Comparison of ENCODE assay signal across 30 cellular contexts in genomic region chr3:179955798-179956197, GRCh38.
A peak's percentile ranks its signal among the peaks of the same experiment; 100 is the strongest.
DNase-seq lines count a peak whose midpoint lies in the region; ATAC-seq, FAIRE-seq and TF ChIP-seq lines count a peak whose summit lies in the region.
"Had no signal": no experiment of that assay in that cellular context is flagged by ENCODE, and none has a peak within 500 bp of the region (broad histone marks: within the 10 kb centered on the region; RNA-seq: fewer than 3 reads in every experiment).

No MANE protein-coding gene starts in this region.

- peaks cover 20% of the 10 kb centered on the region for H3K27me3 Mint-ChIP-seq in activated naive CD8-positive, alpha-beta T cell treated with anti-CD3 and anti-CD28 coated beads, Interleukin-2, amount 50 U/mL, for 24 hours

- ATAC-seq in GM18498 (IDR thresholded peaks at IDR 0.05; ENCODE audit: unreplicated experiment): no peak
- ATAC-seq in activated naive CD8-positive, alpha-beta T cell treated with anti-CD3 and anti-CD28 coated beads, Interleukin-2, amount 50 U/mL, for 24 hours: no peak
- ATAC-seq: activated T-cell treated with anti-CD3 and anti-CD28 coated beads, Interleukin-2, amount 50 U/mL, for 4 hours; left lobe of liver; WTC11 had no signal

- no peaks in the 10 kb centered on the region for H3K79me2 ChIP-seq in MM.1S (ENCODE audit: low read length)

- peaks cover 71% of the 10 kb centered on the region for H3K4me1 ChIP-seq in BLaER1
- peaks cover 29% of the 10 kb centered on the region for H3K4me1 ChIP-seq in MM.1S (ENCODE audit: low read length)
- H3K4me1 ChIP-seq: BE2C, colonic mucosa, Peyer's patch had no signal

- TF ChIP-seq CTCF in MM.1S (IDR thresholded peaks at IDR 0.05; ENCODE audit: low read length) (no peak), GM13977 (IDR thresholded peaks at IDR 0.05; ENCODE audit: extremely low read depth, insufficient read depth, missing control alignments) (no peak)

- no peaks in the 10 kb centered on the region for H3K9me2 ChIP-seq in MM.1S (replicated peaks; ENCODE audit: insufficient read depth, low read length)

- no peak overlapping the region for H3K4me3 ChIP-seq in BLaER1
- no peak overlapping the region; the same call in 1 of the 2 replicates for H3K4me3 ChIP-seq in MM.1S (ENCODE audit: low read length)
- peak overlapping the region; percentile 51 for H3K4me3 ChIP-seq in SK-N-MC
- H3K4me3 ChIP-seq: colonic mucosa, ovary, Peyer's patch had no signal

- peak overlapping the region; percentile 75 for H3K4me2 ChIP-seq in BLaER1
- peak overlapping the region; percentile 53 for H3K4me2 ChIP-seq in MM.1S (ENCODE audit: low read depth, low read length)

- H3K27ac ChIP-seq in BLaER1 (no peak overlapping the region), MM.1S (ENCODE audit: low read length) (peak overlapping the region; percentile 30; the same call in 1 of the 2 replicates), SK-N-MC (peak overlapping the region; percentile 18; the same call in 1 of the 2 replicates)
- H3K27ac ChIP-seq: colonic mucosa, ovary, Peyer's patch had no signal

- H2AFZ ChIP-seq in MM.1S (ENCODE audit: low read length): no peak overlapping the region

- H3K36me3 ChIP-seq in BLaER1 (no peaks in the 10 kb centered on the region), MM.1S (replicated peaks; ENCODE audit: insufficient read depth, low read length) (no peaks in the 10 kb centered on the region), SK-N-MC (ENCODE audit: insufficient read depth, low read length) (no peaks in the 10 kb centered on the region)
- H3K36me3 ChIP-seq: BE2C, colonic mucosa, ovary, Peyer's patch had no signal

- H3K4me1 Mint-ChIP-seq in activated naive CD8-positive, alpha-beta T cell treated with anti-CD3 and anti-CD28 coated beads, Interleukin-2, amount 50 U/mL, for 24 hours: peaks cover 4% of the 10 kb centered on the region
- H3K4me1 Mint-ChIP-seq: nephron had no signal

- peaks cover 24% of the 10 kb centered on the region for H3F3A ChIP-seq in MM.1S (ENCODE audit: insufficient read depth, low read length)

- H3K9me3 ChIP-seq in BLaER1: peaks cover 5% of the 10 kb centered on the region
- no peaks in the 10 kb centered on the region for H3K9me3 ChIP-seq in MM.1S (replicated peaks; ENCODE audit: insufficient read depth, low read length)
- H3K9me3 ChIP-seq in SK-N-MC (ENCODE audit: low read depth, low read length): no peaks in the 10 kb centered on the region
- H3K9me3 ChIP-seq: BE2C, colonic mucosa, ovary, Peyer's patch had no signal

- H3K27ac Mint-ChIP-seq in activated naive CD8-positive, alpha-beta T cell treated with anti-CD3 and anti-CD28 coated beads, Interleukin-2, amount 50 U/mL, for 24 hours: no peak overlapping the region
- H3K27ac Mint-ChIP-seq: activated CD4-positive, alpha-beta T cell treated with anti-CD3 and anti-CD28 coated beads, Interleukin-2, amount 10 ng/mL, durations not matched to agents 24 days and 14 days; activated naive CD8-positive, alpha-beta T cell treated with anti-CD3 and anti-CD28 coated beads for 36 hours; memory B cell; nephron; stimulated activated naive B cell treated with anti-CD40 and anti-IgM and Interleukin-4, amounts not matched to agents 10 μg/mL and 1 μg/mL and 100 μg/mL, for 72 hours; WTC11 had no signal

- H3K4me3 Mint-ChIP-seq in activated naive CD8-positive, alpha-beta T cell treated with anti-CD3 and anti-CD28 coated beads, Interleukin-2, amount 50 U/mL, for 24 hours: no peak overlapping the region
- H3K4me3 Mint-ChIP-seq: activated CD4-positive, alpha-beta T cell treated with anti-CD3 and anti-CD28 coated beads, Interleukin-2, amount 10 ng/mL, durations not matched to agents 24 days and 14 days; activated naive CD8-positive, alpha-beta T cell treated with anti-CD3 and anti-CD28 coated beads for 36 hours; activated T-cell treated with anti-CD3 and anti-CD28 coated beads, Interleukin-2, amount 50 U/mL, for 4 hours; memory B cell; nephron; stimulated activated naive B cell treated with anti-CD40 and anti-IgM and Interleukin-4, amounts not matched to agents 10 μg/mL and 1 μg/mL and 100 μg/mL, for 72 hours; WTC11 had no signal

- no peaks in the 10 kb centered on the region for H3K9me3 Mint-ChIP-seq in activated naive CD8-positive, alpha-beta T cell treated with anti-CD3 and anti-CD28 coated beads, Interleukin-2, amount 50 U/mL, for 24 hours
- H3K9me3 Mint-ChIP-seq: activated CD4-positive, alpha-beta T cell treated with anti-CD3 and anti-CD28 coated beads, Interleukin-2, amount 10 ng/mL, durations not matched to agents 24 days and 14 days; activated naive CD8-positive, alpha-beta T cell treated with anti-CD3 and anti-CD28 coated beads for 36 hours; activated T-cell treated with anti-CD3 and anti-CD28 coated beads, Interleukin-2, amount 50 U/mL, for 4 hours; nephron had no signal

- H4K20me1 ChIP-seq in BLaER1 (no peaks in the 10 kb centered on the region), MM.1S (ENCODE audit: insufficient read depth, low read length) (no peaks in the 10 kb centered on the region)

- H3K27me3 ChIP-seq in BLaER1: no peaks in the 10 kb centered on the region
- H3K27me3 ChIP-seq in MM.1S (replicated peaks; ENCODE audit: insufficient read depth, low read length): no peaks in the 10 kb centered on the region; the same call in 1 of the 2 replicates
- H3K27me3 ChIP-seq: BE2C, colonic mucosa, ovary, Peyer's patch had no signal

- TF ChIP-seq POLR2A in GM12892 (IDR thresholded peaks at IDR 0.05; ENCODE audit: low read depth, low read length): no peak

- H3K36me3 Mint-ChIP-seq in activated naive CD8-positive, alpha-beta T cell treated with anti-CD3 and anti-CD28 coated beads, Interleukin-2, amount 50 U/mL, for 24 hours (ENCODE audit: low read depth): no peaks in the 10 kb centered on the region
- H3K36me3 Mint-ChIP-seq: activated naive CD8-positive, alpha-beta T cell treated with anti-CD3 and anti-CD28 coated beads for 36 hours; memory B cell; stimulated activated naive B cell treated with anti-CD40 and anti-IgM and Interleukin-4, amounts not matched to agents 10 μg/mL and 1 μg/mL and 100 μg/mL, for 72 hours; WTC11 had no signal

- H3K9ac ChIP-seq in BLaER1 (no peak overlapping the region), MM.1S (ENCODE audit: low read length) (no peak overlapping the region), SK-N-MC (ENCODE audit: insufficient read length) (no peak overlapping the region)

- no peak for DNase-seq in GM12892 (ENCODE audit: insufficient read length)
- no peak for DNase-seq in MM.1S
- DNase-seq in SK-N-MC (ENCODE audit: low read depth, low spot score): peak; percentile 89
- DNase-seq in cortex of kidney (lab: John Stamatoyannopoulos, UW): no peak
- DNase-seq in activated naive CD8-positive, alpha-beta T cell treated with anti-CD3 and anti-CD28 coated beads, Interleukin-2, amount 50 U/mL, for 24 hours: no peak
- no peak for DNase-seq in GM13977 (ENCODE audit: low spot score)
- DNase-seq: ACHN; activated gamma-delta T cell; activated naive CD8-positive, alpha-beta T cell treated with anti-CD3 and anti-CD28 coated beads for 36 hours; activated T-cell treated with anti-CD3 and anti-CD28 coated beads, Interleukin-2, amount 50 U/mL, for 4 hours; BE2C; colonic mucosa; DMS153; GOT3; NCI-H2107; ovary; Peyer's patch; stimulated activated naive B cell treated with anti-CD40 and anti-IgM and Interleukin-4, amounts not matched to agents 10 μg/mL and 1 μg/mL and 100 μg/mL, for 72 hours; substantia nigra; trophoblast cell had no signal

- in situ Hi-C loops in GM13977 (cut with MboI; ENCODE audit: low pct_unique_long_range_greater_than_20kb, low sequenced_read_pairs, unreplicated experiment): no loop called here

- peak; percentile 36 for FAIRE-seq in GM12892 (lab: Jason Lieb, UNC)
- FAIRE-seq: astrocyte, G401.6, islet of Langerhans had no signal
